In genomic region chr7:50808282-50808888, GRCh38 we compare ENCODE assay signal across 17 cellular contexts. TPM values are rescaled to one million over a fixed set of nuclear protein-coding genes. Genes with fewer than 3 reads are reported as not detected.
A peak's percentile ranks its signal among the peaks of the same experiment; 100 is the strongest.
DNase-seq lines count a peak whose midpoint lies in the region; ATAC-seq, FAIRE-seq and TF ChIP-seq lines count a peak whose summit lies in the region.
"Had no signal": no experiment of that assay in that cellular context is flagged by ENCODE, and none has a peak within 500 bp of the region (broad histone marks: within the 10 kb centered on the region; RNA-seq: fewer than 3 reads in every experiment).

No MANE protein-coding gene starts in this region.

- H3K4me3 ChIP-seq in right atrium auricular region (no peak overlapping the region), bronchial epithelial cell (ENCODE audit: low read depth, low read length) (no peak overlapping the region), uterus (no peak overlapping the region)
- H3K4me3 ChIP-seq: BLaER1 treated with 17β-estradiol and CSF1 and Interleukin-3, amounts not matched to agents 10 nM and 100 nM; GM23248 had no signal

- H3K27me3 ChIP-seq in right atrium auricular region (no peaks in the 10 kb centered on the region), bronchial epithelial cell (ENCODE audit: control insufficient read depth, insufficient read depth, low read length) (no peaks in the 10 kb centered on the region), foreskin keratinocyte (peaks cover 39% of the 10 kb centered on the region), uterus (no peaks in the 10 kb centered on the region)
- H3K27me3 ChIP-seq: BLaER1 treated with 17β-estradiol and CSF1 and Interleukin-3, amounts not matched to agents 10 nM and 100 nM had no signal

- ATAC-seq in left cardiac atrium: no peak
- ATAC-seq in foreskin keratinocyte: peak; percentile 65
- ATAC-seq: CD8-positive, alpha-beta T cell; HCT116; HepG2 had no signal

- peaks cover 0 to 15% of the 10 kb centered on the region in 2 donors for H3K4me1 ChIP-seq in right atrium auricular region
- peaks cover 6% of the 10 kb centered on the region for H3K4me1 ChIP-seq in foreskin keratinocyte
- H3K4me1 ChIP-seq in uterus: no peaks in the 10 kb centered on the region

- no peak for FAIRE-seq in bronchial epithelial cell (lab: Jason Lieb, UNC)
- FAIRE-seq: G401.6, GM12891, H54, HepG2 had no signal

- H3K27ac ChIP-seq in right atrium auricular region: no peak overlapping the region
- no peak overlapping the region for H3K27ac ChIP-seq in foreskin keratinocyte
- H3K27ac ChIP-seq in uterus: no peak overlapping the region
- H3K27ac ChIP-seq: BLaER1 treated with 17β-estradiol and CSF1 and Interleukin-3, amounts not matched to agents 10 nM and 100 nM; GM23248 had no signal

- TF ChIP-seq CTCF in right atrium auricular region (IDR thresholded peaks at IDR 0.05): no peak
- TF ChIP-seq CTCF in bronchial epithelial cell (IDR thresholded peaks at IDR 0.05; ENCODE audit: insufficient read depth, low read length, severe bottlenecking): no peak
- no peak for TF ChIP-seq CTCF in foreskin keratinocyte (conservative IDR thresholded peaks at IDR 0.05)
- TF ChIP-seq CTCF in uterus (IDR thresholded peaks at IDR 0.05): no peak

- TF ChIP-seq POLR2A in uterus (IDR thresholded peaks at IDR 0.05): no peak

- H3K36me3 ChIP-seq in right atrium auricular region (no peaks in the 10 kb centered on the region), bronchial epithelial cell (ENCODE audit: control insufficient read depth, insufficient read depth, low read length) (no peaks in the 10 kb centered on the region), uterus (no peaks in the 10 kb centered on the region)
- H3K36me3 ChIP-seq: BLaER1 treated with 17β-estradiol and CSF1 and Interleukin-3, amounts not matched to agents 10 nM and 100 nM had no signal

- intact Hi-C loops in left cardiac atrium (cut with DNase I): no loop called here
- intact Hi-C loops in uterus (cut with DNase I; ENCODE audit: low total_unique reads): no loop called here

- no peaks in the 10 kb centered on the region for H3K9me3 ChIP-seq in right atrium auricular region
- no peaks in the 10 kb centered on the region for H3K9me3 ChIP-seq in uterus
- H3K9me3 ChIP-seq: BLaER1 treated with 17β-estradiol and CSF1 and Interleukin-3, amounts not matched to agents 10 nM and 100 nM had no signal

- DNase-seq in right atrium auricular region (ENCODE audit: low spot score) (peak; percentile 46), left cardiac atrium (no peak), bronchial epithelial cell (ENCODE audit: low read depth) (peak; percentile 68), foreskin keratinocyte (peak in 1 of 2 donors; percentile 58), uterus (no peak), NCI-H1694 treated with DMSO at 0.1 percent for 48 hours (lab: John Stamatoyannopoulos, UW) (no peak)
- DNase-seq: Calu3; CD8-positive, alpha-beta T cell; GM23248; HFFc6 had no signal

RNA-seq across cellular contexts. Expression of gene GRB10, which starts 25.7 kb away (rescaled TPM):
- 10 to 100 TPM; 36.5 to 39.0 TPM for total RNA-seq in right atrium auricular region
- 10 to 100 TPM; 39.9 to 45.6 TPM for total RNA-seq in left cardiac atrium
- total RNA-seq in bronchial epithelial cell: 65.9 and 67.7 TPM in 2 replicates
- 13.4 and 22.6 TPM in 2 replicates for total RNA-seq in foreskin keratinocyte
- polyA plus RNA-seq in foreskin keratinocyte: 6.5 and 10.7 TPM in 2 replicates
- total RNA-seq in uterus: 10 to 100 TPM; 33.9 to 72.6 (median 41.8) TPM
- total RNA-seq: B cell had no signal

Comparison
In these comparisons a context has a peak if more than half of its experiments do, and no peak if none do; other contexts are left out.
1. DNase-seq: peak in right atrium auricular region (single experiment) and bronchial epithelial cell (single experiment); none in left cardiac atrium (single experiment), uterus (0 of 2) and NCI-H1694 treated with DMSO at 0.1 percent for 48 hours (single experiment).